In genomic region chr7:130299909-130300308, GRCh38 we compare ENCODE assay signal across 18 cellular contexts. TPM values are rescaled to one million over a fixed set of nuclear protein-coding genes. Genes with fewer than 3 reads are reported as not detected.
A peak's percentile ranks its signal among the peaks of the same experiment; 100 is the strongest.
DNase-seq lines count a peak whose midpoint lies in the region; ATAC-seq and TF ChIP-seq lines count a peak whose summit lies in the region.
"Had no signal": no experiment of that assay in that cellular context is flagged by ENCODE, and none has a peak within 500 bp of the region (broad histone marks: within the 10 kb centered on the region; RNA-seq: fewer than 3 reads in every experiment).

No MANE protein-coding gene starts in this region.

- peaks cover 6 to 10% of the 10 kb centered on the region in 2 donors for H3K27me3 Mint-ChIP-seq in stimulated activated naive B cell treated with anti-CD40 and anti-IgM and Interleukin-4, amounts not matched to agents 10 μg/mL and 1 μg/mL and 100 μg/mL, for 72 hours

- H3K27me3 ChIP-seq in MG63 = no peaks in the 10 kb centered on the region
- H3K27me3 ChIP-seq: BLaER1 had no signal

- no peaks in the 10 kb centered on the region for H3K36me3 Mint-ChIP-seq in stimulated activated naive B cell treated with anti-CD40 and anti-IgM and Interleukin-4, amounts not matched to agents 10 μg/mL and 1 μg/mL and 100 μg/mL, for 72 hours
- H3K36me3 Mint-ChIP-seq: CD8-positive, alpha-beta memory T cell had no signal

- TF ChIP-seq CTCF in retinal pigment epithelial cell (conservative IDR thresholded peaks at IDR 0.05; ENCODE audit: low read depth, low read length) = no peak

- H3K4me3 ChIP-seq in retinal pigment epithelial cell (ENCODE audit: low read length) = no peak overlapping the region
- H3K4me3 ChIP-seq in MG63 = no peak overlapping the region
- H3K4me3 ChIP-seq: BLaER1, GM12878, K562 had no signal

- no peaks in the 10 kb centered on the region for H3K9me3 Mint-ChIP-seq in stimulated activated naive B cell treated with anti-CD40 and anti-IgM and Interleukin-4, amounts not matched to agents 10 μg/mL and 1 μg/mL and 100 μg/mL, for 72 hours
- H3K9me3 Mint-ChIP-seq: CD8-positive, alpha-beta memory T cell had no signal

- peak; percentile 36 for DNase-seq in DMS 273 (lab: John Stamatoyannopoulos, UW; ENCODE audit: unreplicated experiment)
- DNase-seq in DMS 273 treated with DMSO at 0.1 percent for 48 hours (lab: John Stamatoyannopoulos, UW) = no peak
- peak; percentile 57 for DNase-seq in SK-N-DZ (ENCODE audit: low spot score)
- peak; percentile 10 for DNase-seq in kidney glomerular epithelial cell (lab: John Stamatoyannopoulos, UW)
- DNase-seq in retinal pigment epithelial cell (ENCODE audit: low read depth) = peak; percentile 38
- DNase-seq in MG63 = no peak
- DNase-seq in stimulated activated naive B cell treated with anti-CD40 and anti-IgM and Interleukin-4, amounts not matched to agents 10 μg/mL and 1 μg/mL and 100 μg/mL, for 72 hours = no peak
- DNase-seq: CD8-positive, alpha-beta memory T cell; GDM1; H9; NCI-H1092; NCI-H146; NCI-H226; NCI-H69 had no signal

- H3K9me3 ChIP-seq in MG63 = no peaks in the 10 kb centered on the region
- H3K9me3 ChIP-seq: BLaER1 had no signal

- no peak overlapping the region for H3K4me3 Mint-ChIP-seq in stimulated activated naive B cell treated with anti-CD40 and anti-IgM and Interleukin-4, amounts not matched to agents 10 μg/mL and 1 μg/mL and 100 μg/mL, for 72 hours
- H3K4me3 Mint-ChIP-seq: CD8-positive, alpha-beta memory T cell; H9 had no signal

- no peaks in the 10 kb centered on the region for H3K4me1 Mint-ChIP-seq in stimulated activated naive B cell treated with anti-CD40 and anti-IgM and Interleukin-4, amounts not matched to agents 10 μg/mL and 1 μg/mL and 100 μg/mL, for 72 hours
- H3K4me1 Mint-ChIP-seq: CD8-positive, alpha-beta memory T cell; H9 had no signal

- peaks cover 37% of the 10 kb centered on the region for H3K36me3 ChIP-seq in MG63
- H3K36me3 ChIP-seq: BLaER1 had no signal

- ATAC-seq in HG03159 (IDR thresholded peaks at IDR 0.05; ENCODE audit: unreplicated experiment) = no peak
- ATAC-seq in stimulated activated naive B cell treated with anti-CD40 and anti-IgM and Interleukin-4, amounts not matched to agents 10 μg/mL and 1 μg/mL and 100 μg/mL, for 72 hours (replicated peaks) = no peak
- ATAC-seq: GM12878, K562 had no signal

- no peak overlapping the region for H3K27ac Mint-ChIP-seq in stimulated activated naive B cell treated with anti-CD40 and anti-IgM and Interleukin-4, amounts not matched to agents 10 μg/mL and 1 μg/mL and 100 μg/mL, for 72 hours
- H3K27ac Mint-ChIP-seq: CD8-positive, alpha-beta memory T cell; H9 had no signal

RNA-seq across cellular contexts. Expression of gene CPA4, which starts 6.9 kb away (rescaled TPM):
- polyA plus RNA-seq in SK-N-DZ (2014; cell fraction: cytosol; rRNA removed) = not detected in 2 replicates
- polyA plus RNA-seq in SK-N-DZ (2014; cell fraction: nucleus; rRNA removed) = 0.21 TPM in 1 of 2 replicates, not detected in the other
- 238 and 337 TPM in 2 replicates for total RNA-seq in MG63 (2014; rRNA removed; shearing (Covaris generic); ENCODE audit: low replicate concordance)
- total RNA-seq: CD8-positive, alpha-beta memory T cell; H9; K562 had no signal
- polyA plus RNA-seq: CD8-positive, alpha-beta memory T cell; K562 had no signal

RNA-seq across cellular contexts. Expression of gene CPA2, which starts 33.2 kb away (rescaled TPM):
- polyA plus RNA-seq in SK-N-DZ (2014; cell fraction: cytosol; rRNA removed) = not detected in 2 replicates
- polyA plus RNA-seq in SK-N-DZ (2014; cell fraction: nucleus; rRNA removed) = not detected in 2 replicates
- total RNA-seq in MG63 (2014; rRNA removed; shearing (Covaris generic); ENCODE audit: low replicate concordance) = 1.0 and 1.6 TPM in 2 replicates
- total RNA-seq: CD8-positive, alpha-beta memory T cell; H9 had no signal
- polyA plus RNA-seq: CD8-positive, alpha-beta memory T cell had no signal

RNA-seq across cellular contexts. Expression of gene CPA5, which starts 44.7 kb away (rescaled TPM):
- polyA plus RNA-seq in SK-N-DZ (2014; cell fraction: cytosol; rRNA removed) = not detected in 2 replicates
- 0.20 TPM in 1 of 2 replicates, not detected in the other for polyA plus RNA-seq in SK-N-DZ (2014; cell fraction: nucleus; rRNA removed)
- 0.13 TPM in 1 of 2 replicates, not detected in the other for total RNA-seq in MG63 (2014; rRNA removed; shearing (Covaris generic); ENCODE audit: low replicate concordance)
- total RNA-seq: H9 had no signal

Comparison
In these comparisons a context has a peak if more than half of its experiments do, and no peak if none do; other contexts are left out.
1. DNase-seq: peak in DMS 273 (single experiment), SK-N-DZ (single experiment), kidney glomerular epithelial cell (single experiment) and retinal pigment epithelial cell (single experiment); none in DMS 273 treated with DMSO at 0.1 percent for 48 hours (single experiment), MG63 (single experiment) and stimulated activated naive B cell treated with anti-CD40 and anti-IgM and Interleukin-4, amounts not matched to agents 10 μg/mL and 1 μg/mL and 100 μg/mL, for 72 hours (single experiment).